ENCODE assay signal across 21 cellular contexts in the genomic region with DNA sequence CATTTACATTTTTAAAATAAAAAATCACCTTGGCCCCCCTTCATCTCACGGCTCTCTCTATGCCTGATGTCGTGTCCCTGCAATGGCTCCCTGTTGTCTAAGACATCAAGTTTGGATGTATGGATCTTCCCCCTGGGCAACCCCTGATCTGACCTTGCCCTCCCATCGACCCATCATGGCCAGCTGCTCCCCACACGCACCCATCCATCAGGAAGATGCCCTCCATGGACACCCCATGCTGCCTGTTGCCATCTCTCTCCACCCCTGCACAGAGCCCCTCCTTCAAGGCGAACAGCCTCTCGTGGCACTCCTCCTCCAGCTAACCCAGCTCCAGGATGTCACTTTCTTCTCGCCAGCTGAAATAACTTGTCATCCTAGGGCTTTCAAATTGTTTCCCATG. TPM values are rescaled to one million over a fixed set of nuclear protein-coding genes. Genes with fewer than 3 reads are reported as not detected.
"Had no signal": no experiment of that assay in that cellular context is flagged by ENCODE, and none has a peak within 500 bp of the region (broad histone marks: within the 10 kb centered on the region; RNA-seq: fewer than 3 reads in every experiment).

No MANE protein-coding gene starts in this region.

- H3K36me3 Mint-ChIP-seq: naive B cell had no signal

- H3K4me1 Mint-ChIP-seq: central memory CD8-positive, alpha-beta T cell; naive B cell had no signal

- H3K4me3 ChIP-seq: hepatocyte, ovary, right atrium auricular region, sigmoid colon, skin epidermis, suprapubic skin, tibial artery, upper lobe of left lung had no signal

- H3K4me1 ChIP-seq: right atrium auricular region, sigmoid colon, tibial artery, upper lobe of left lung had no signal

- DNase-seq: erythroblast; foreskin melanocyte; mesendoderm; naive B cell; ovary; sigmoid colon; stimulated activated CD4-positive, alpha-beta T cell treated with anti-CD3 and anti-CD28 coated beads, Interleukin-12 subunit alpha, Interleukin-12 subunit beta, amount 100 ng/mL, for 4 hours; stimulated activated CD4-positive, alpha-beta T cell treated with anti-CD3 and anti-CD28 coated beads, Interleukin-2, amount 100 ng/mL, for 48 hours; stimulated activated naive CD4-positive, alpha-beta T cell treated with Interleukin-2 at 50 U/mL for 16 hours; tibial artery; upper lobe of left lung had no signal

- H2AFZ ChIP-seq: hepatocyte had no signal

- H3K9me3 Mint-ChIP-seq: central memory CD8-positive, alpha-beta T cell had no signal

- H3K4me3 Mint-ChIP-seq: central memory CD8-positive, alpha-beta T cell; naive B cell; nephron had no signal

- H3K27ac Mint-ChIP-seq: naive B cell had no signal

- H3K4me2 ChIP-seq: hepatocyte had no signal

- H3K79me2 ChIP-seq: hepatocyte had no signal

- H3K27ac ChIP-seq: hepatocyte, ovary, right atrium auricular region, sigmoid colon, skin epidermis, suprapubic skin, tibial artery, upper lobe of left lung had no signal

- H3K27me3 ChIP-seq: ovary, right atrium auricular region had no signal

RNA-seq across cellular contexts. Expression of gene DPYSL5, which starts 59.5 kb away (rescaled TPM):
- total RNA-seq: endothelial cell of umbilical vein, liver, lung microvascular endothelial cell, posterior vena cava, suprapubic skin, upper lobe of left lung had no signal
- polyA plus RNA-seq: endothelial cell of umbilical vein, liver had no signal
